ENCODE assay signal across 10 cellular contexts in genomic region chr1:51072651-51073050, GRCh38. TPM values are rescaled to one million over a fixed set of nuclear protein-coding genes. Genes with fewer than 3 reads are reported as not detected.
"Had no signal": no experiment of that assay in that cellular context is flagged by ENCODE, and none has a peak within 500 bp of the region (broad histone marks: within the 10 kb centered on the region; RNA-seq: fewer than 3 reads in every experiment).

No MANE protein-coding gene starts in this region.

- H3K4me1 Mint-ChIP-seq: IgD-negative memory B cell had no signal

- DNase-seq: GOT3, H9, HCEC 1CT, HFFc6, Kasumi-1, KG1 had no signal

- H3K9me3 Mint-ChIP-seq: HFFc6, IgD-negative memory B cell had no signal

- H3K4me3 Mint-ChIP-seq: H9, HFFc6, IgD-negative memory B cell had no signal

- H3K27ac Mint-ChIP-seq: H9, HFFc6, IgD-negative memory B cell had no signal

- H3K36me3 Mint-ChIP-seq: IgD-negative memory B cell had no signal

- H3K27ac ChIP-seq: HL-60 had no signal

RNA-seq across cellular contexts. Expression of gene C1orf185, which starts 29.4 kb away (rescaled TPM):
- total RNA-seq: H4, H9, HFFc6, HT1080 had no signal
- polyA plus RNA-seq: IgD-negative memory B cell had no signal
